ENCODE assay signal across 12 cellular contexts in the genomic region with DNA sequence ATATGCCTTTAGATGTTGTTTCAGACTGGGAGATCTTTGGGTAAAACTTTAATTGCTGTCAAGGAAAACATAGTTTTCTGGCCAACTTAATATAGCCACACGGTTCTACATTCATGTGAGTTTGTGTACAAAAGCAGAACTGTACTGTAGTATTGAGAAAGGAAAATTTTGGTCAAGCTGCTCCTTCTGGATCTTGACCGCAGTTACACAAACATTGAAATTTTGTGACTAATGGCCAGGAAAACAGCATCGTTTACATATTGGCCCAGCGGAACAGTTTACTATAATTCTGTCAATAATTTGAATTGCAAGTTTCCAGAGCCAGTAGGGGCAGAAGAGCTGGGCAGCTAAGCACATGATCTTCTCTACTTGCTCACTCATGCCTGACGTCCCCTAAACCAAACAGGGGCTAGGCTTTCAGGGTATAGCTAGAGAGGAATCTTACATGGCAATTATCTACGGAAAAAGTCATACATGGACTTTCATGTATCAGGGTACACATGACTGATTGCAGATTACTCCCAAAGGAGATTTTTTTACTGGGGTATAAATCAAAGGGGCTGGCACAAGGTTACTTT. TPM values are rescaled to one million over a fixed set of nuclear protein-coding genes. Genes with fewer than 3 reads are reported as not detected.
DNase-seq lines count a peak whose midpoint lies in the region; ATAC-seq and TF ChIP-seq lines count a peak whose summit lies in the region.
"Had no signal": no experiment of that assay in that cellular context is flagged by ENCODE, and none has a peak within 500 bp of the region (broad histone marks: within the 10 kb centered on the region; RNA-seq: fewer than 3 reads in every experiment).

No MANE protein-coding gene starts in this region.

- no peaks in the 10 kb centered on the region for H4K20me1 ChIP-seq in PC-3 (ENCODE audit: low read length)

- H3K27me3 ChIP-seq in PC-3 (ENCODE audit: low read length) (no peaks in the 10 kb centered on the region), ascending aorta (no peaks in the 10 kb centered on the region)

- no peak overlapping the region for H3K9ac ChIP-seq in PC-3 (ENCODE audit: low read length)

- TF ChIP-seq CTCF in PC-3 (conservative IDR thresholded peaks at IDR 0.05; ENCODE audit: low read depth, low read length) (no peak), ascending aorta (IDR thresholded peaks at IDR 0.05) (no peak)

- H3K9me3 ChIP-seq in PC-3 (ENCODE audit: low read length) (no peaks in the 10 kb centered on the region), ascending aorta (peaks cover 0 to under 1% of the 10 kb centered on the region in 2 donors)

- CTCF ChIA-PET in PC-3 (lab: Charles Lee): no interaction called here

- H3K79me2 ChIP-seq in PC-3 (ENCODE audit: low read length): no peaks in the 10 kb centered on the region

- H3K36me3 ChIP-seq in PC-3 (ENCODE audit: low read depth, low read length) (no peaks in the 10 kb centered on the region), ascending aorta (no peaks in the 10 kb centered on the region)

- H3K27ac ChIP-seq in PC-3 (ENCODE audit: low read length): no peak overlapping the region
- peak overlapping the region in 1 of 2 donors; percentile 53 for H3K27ac ChIP-seq in ascending aorta

- H3K4me2 ChIP-seq in PC-3 (ENCODE audit: low read length): peak overlapping the region; percentile 23; the same call in 1 of the 2 replicates

- H3K9me2 ChIP-seq in PC-3 (replicated peaks; ENCODE audit: low read length): no peaks in the 10 kb centered on the region

- intact Hi-C loops in PC-3 (cut with micrococcal nuclease): no loop called here
- intact Hi-C loops in ascending aorta (cut with DNase I): no loop called here

- no TSS peak for BruUV-seq in PC-3 (replicated peaks; lab: Mats Ljungman, UMichigan)

- peak; percentile 32 for DNase-seq in AG08395 (ENCODE audit: low spot score)
- peak; percentile 57 for DNase-seq in PC-3
- DNase-seq in iris pigment epithelial cell (ENCODE audit: low read depth): peak; percentile 62
- no peak for DNase-seq in ascending aorta (ENCODE audit: low spot score in 2 of 2)
- DNase-seq in GDM1 (lab: John Stamatoyannopoulos, UW): no peak
- no peak for DNase-seq in kidney tubule cell (ENCODE audit: low spot score)
- DNase-seq: stimulated activated CD4-positive, alpha-beta T cell treated with anti-CD3 and anti-CD28 coated beads, Interleukin-12 subunit alpha, Interleukin-12 subunit beta, amount 100 ng/mL, for 4 hours had no signal

- H3K4me1 ChIP-seq in PC-3 (ENCODE audit: insufficient read depth, low read length) (peaks cover 4% of the 10 kb centered on the region), ascending aorta (peaks cover 4 to 11% of the 10 kb centered on the region in 2 donors)

- POLR2A ChIA-PET in PC-3 (lab: Charles Lee; ENCODE audit: unreplicated experiment): no interaction called here

- no peaks in the 10 kb centered on the region for H3F3A ChIP-seq in PC-3 (ENCODE audit: low read length, unreplicated experiment)

- ATAC-seq in GM21526 (IDR thresholded peaks at IDR 0.05; ENCODE audit: low FRiP score, unreplicated experiment) (peak; percentile 57), PC-3 (no peak), GM19397 (IDR thresholded peaks at IDR 0.05; ENCODE audit: unreplicated experiment) (no peak)
- ATAC-seq: activated naive CD4-positive, alpha-beta T cell treated with anti-CD3 and anti-CD28 coated beads, Interleukin-2, amount 50 U/mL, for 72 hours had no signal

- H2AFZ ChIP-seq in PC-3 (ENCODE audit: low read length): no peak overlapping the region

- no peak overlapping the region for H3K4me3 ChIP-seq in PC-3 (ENCODE audit: low read length)
- H3K4me3 ChIP-seq in ascending aorta: no peak overlapping the region

RNA-seq across cellular contexts. Expression of a gene that starts 11.3 kb away (rescaled TPM):
- total RNA-seq in PC-3 (2014; rRNA removed) (not detected in 2 replicates), ascending aorta (40.4 TPM)
- total RNA-seq: activated naive CD4-positive, alpha-beta T cell treated with anti-CD3 and anti-CD28 coated beads, Interleukin-2, amount 50 U/mL, for 72 hours; M059J; myocyte had no signal

RNA-seq across cellular contexts. Expression of a gene that starts 31.0 kb away (rescaled TPM):
- total RNA-seq in PC-3 (2014; rRNA removed) (0.22 and 2.1 TPM in 2 replicates), ascending aorta (3,618 TPM)
- total RNA-seq: myocyte had no signal

RNA-seq across cellular contexts. Expression of a gene that starts 40.7 kb away (rescaled TPM):
- not detected in 2 replicates for total RNA-seq in PC-3 (2014; rRNA removed)
- total RNA-seq in ascending aorta: 2.1 TPM
- total RNA-seq: activated naive CD4-positive, alpha-beta T cell treated with anti-CD3 and anti-CD28 coated beads, Interleukin-2, amount 50 U/mL, for 72 hours; M059J; myocyte had no signal

RNA-seq across cellular contexts. Expression of a gene that starts 51.2 kb away (rescaled TPM):
- total RNA-seq in PC-3 (2014; rRNA removed) (0.29 and 0.47 TPM in 2 replicates), ascending aorta (not detected)

RNA-seq across cellular contexts. Expression of a gene that starts 51.4 kb away (rescaled TPM):
- total RNA-seq in PC-3 (2014; rRNA removed) (20.0 and 21.4 TPM in 2 replicates), ascending aorta (6.7 TPM)

Comparison
In these comparisons a context has a peak if more than half of its experiments do, and no peak if none do; other contexts are left out.
1. DNase-seq: peak in AG08395 (single experiment), PC-3 (single experiment) and iris pigment epithelial cell (single experiment); none in ascending aorta (0 of 2), GDM1 (single experiment) and kidney tubule cell (single experiment).
2. RNA of a gene that starts 11.3 kb away (total RNA-seq): 40.4 TPM in ascending aorta (single experiment); not detected in PC-3; every median in the first group is over 10 times any median in the second.
3. RNA of a gene that starts 31.0 kb away (total RNA-seq): 3,618 TPM in ascending aorta (single experiment); 0.22 to 2.1 TPM in PC-3; every median in the first group is over 1,000 times any median in the second.